Comparison of ENCODE assay signal across 3 cellular contexts in the genomic region with DNA sequence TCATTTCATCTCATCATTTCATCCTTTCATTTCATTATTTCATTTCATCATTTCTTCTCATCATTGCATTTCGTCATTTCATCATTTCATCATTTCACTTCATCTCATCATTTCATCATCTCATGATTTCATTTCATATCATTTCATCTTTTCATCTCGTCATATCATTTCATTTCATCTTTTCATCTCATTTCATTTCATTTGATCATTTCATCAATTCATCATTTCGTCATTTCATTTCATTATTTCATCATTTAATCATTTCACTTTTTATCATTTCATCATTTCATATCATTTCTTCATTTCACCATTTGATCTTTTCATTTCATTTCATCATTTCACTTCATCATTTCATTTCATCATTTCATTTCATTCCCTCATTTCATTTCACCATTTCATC.
TF ChIP-seq lines count a peak whose summit lies in the region.
"Not testable (repeated sequence)": the region's sequence is repeated elsewhere in the genome, so short reads cannot be mapped to it uniquely, and the experiment has no call there.

No MANE protein-coding gene starts in this region.

TF ChIP-seq in HEK293, 187 proteins besides CTCF, POLR2A, EP300 and RAD21:
- TF ChIP-seq, protein P1, sequence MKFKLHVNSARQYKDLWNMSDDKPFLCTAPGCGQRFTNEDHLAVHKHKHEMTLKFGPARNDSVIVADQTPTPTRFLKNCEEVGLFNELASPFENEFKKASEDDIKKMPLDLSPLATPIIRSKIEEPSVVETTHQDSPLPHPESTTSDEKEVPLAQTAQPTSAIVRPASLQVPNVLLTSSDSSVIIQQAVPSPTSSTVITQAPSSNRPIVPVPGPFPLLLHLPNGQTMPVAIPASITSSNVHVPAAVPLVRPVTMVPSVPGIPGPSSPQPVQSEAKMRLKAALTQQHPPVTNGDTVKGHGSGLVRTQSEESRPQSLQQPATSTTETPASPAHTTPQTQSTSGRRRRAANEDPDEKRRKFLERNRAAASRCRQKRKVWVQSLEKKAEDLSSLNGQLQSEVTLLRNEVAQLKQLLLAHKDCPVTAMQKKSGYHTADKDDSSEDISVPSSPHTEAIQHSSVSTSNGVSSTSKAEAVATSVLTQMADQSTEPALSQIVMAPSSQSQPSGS (tag by site-specific recombination; IDR thresholded peaks at IDR 0.05; ENCODE audit: low read depth) = peak; percentile 64

TF ChIP-seq in K562, 482 proteins besides CTCF, POLR2A, EP300 and RAD21:
- TF ChIP-seq TRIM24 (IDR thresholded peaks at IDR 0.05) (0 out of 4 replicates have a peak, but pooled peaks of 1 of the 2 experiments have one; percentile 5), ZNF24 (IDR thresholded peaks at IDR 0.05) (0 out of 2 replicates have a peak, but pooled peaks have one; percentile 4), CEBPG (tag; conservative IDR thresholded peaks at IDR 0.05 in 1 of 2, IDR thresholded peaks at IDR 0.05 in 1 of 2) (peak; percentile 9 to 58; a peak in 2 of 4 replicates), CEBPB (tag; IDR thresholded peaks at IDR 0.05) (peak; percentile 56)
- not testable (repeated sequence) for TF ChIP-seq CEBPG (CRISPR knock-in tag; IDR thresholded peaks at IDR 0.05)
- TF ChIP-seq, protein P2, sequence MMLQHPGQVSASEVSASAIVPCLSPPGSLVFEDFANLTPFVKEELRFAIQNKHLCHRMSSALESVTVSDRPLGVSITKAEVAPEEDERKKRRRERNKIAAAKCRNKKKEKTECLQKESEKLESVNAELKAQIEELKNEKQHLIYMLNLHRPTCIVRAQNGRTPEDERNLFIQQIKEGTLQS (IDR thresholded peaks at IDR 0.05) = peak; percentile 50; the same call in 1 of the 2 replicates
- TF ChIP-seq, protein P2 (CRISPR knock-in tag; conservative IDR thresholded peaks at IDR 0.05) = not testable (repeated sequence)

TF ChIP-seq in HepG2, 621 proteins besides CTCF, POLR2A, EP300 and RAD21:
- peak; percentile 93 for TF ChIP-seq ATF7 (IDR thresholded peaks at IDR 0.05)
- not testable (repeated sequence) for TF ChIP-seq ATF7, CREB1 (CRISPR knock-in tag; IDR thresholded peaks at IDR 0.05)
- TF ChIP-seq CREB1 (IDR thresholded peaks at IDR 0.05) = peak; percentile 65
